Comparison of ENCODE assay signal across 8 cellular contexts in genomic region chr3:122563717-122564025, GRCh38. TPM values are rescaled to one million over a fixed set of nuclear protein-coding genes. Genes with fewer than 3 reads are reported as not detected.
DNase-seq lines count a peak whose midpoint lies in the region; ATAC-seq and TF ChIP-seq lines count a peak whose summit lies in the region.

No MANE protein-coding gene starts in this region.

- H3K27me3 ChIP-seq in colonic mucosa = no peaks in the 10 kb centered on the region

- TF ChIP-seq CTCF in colonic mucosa (IDR thresholded peaks at IDR 0.05) = no peak
- TF ChIP-seq CTCF in omental fat pad (IDR thresholded peaks at IDR 0.05) = no peak

- H3K27ac ChIP-seq in colonic mucosa (peak overlapping the region; percentile 94), mesodermal cell (ENCODE audit: low read depth, low read length, severe bottlenecking) (no peak overlapping the region), urinary bladder (ENCODE audit: low read depth) (peak overlapping the region; percentile 73)

- intact Hi-C loops in colonic mucosa (cut with DNase I) (no loop called here), posterior cingulate gyrus (cut with DNase I) (no loop called here)

- 82 to 96% methylated on average over 2 to 3 of the region's 5 CpGs for WGBS in mesodermal cell (ENCODE audit: insufficient coverage in 2 of 2), 2 experiments
- 34% methylated on average over 5 of the region's 5 CpGs for whole genome bisulfite sequencing in urinary bladder

- H3K9me3 ChIP-seq in colonic mucosa (no peaks in the 10 kb centered on the region), mesodermal cell (ENCODE audit: control insufficient read depth, low read length) (no peaks in the 10 kb centered on the region)

- H3K4me3 ChIP-seq in colonic mucosa (peak overlapping the region; percentile 66), mesodermal cell (ENCODE audit: extremely low read depth, insufficient read depth, low read length, poor library complexity, severe bottlenecking) (peak overlapping the region; percentile 46), urinary bladder (ENCODE audit: low read depth, low read length) (peak overlapping the region; percentile 81)

- H3K36me3 ChIP-seq in colonic mucosa (peaks cover 7% of the 10 kb centered on the region), mesodermal cell (ENCODE audit: control insufficient read depth, insufficient read depth, low read length) (no peaks in the 10 kb centered on the region), urinary bladder (ENCODE audit: insufficient read depth) (no peaks in the 10 kb centered on the region)

- H3K4me1 ChIP-seq in colonic mucosa = no peaks in the 10 kb centered on the region
- peaks cover 5% of the 10 kb centered on the region for H3K4me1 ChIP-seq in mesodermal cell (ENCODE audit: control insufficient read depth, insufficient read depth, low read length, poor library complexity, severe bottlenecking)
- peaks cover 5% of the 10 kb centered on the region for H3K4me1 ChIP-seq in urinary bladder (ENCODE audit: insufficient read depth)

- ATAC-seq in GM19372 (IDR thresholded peaks at IDR 0.05; ENCODE audit: low read depth, unreplicated experiment) (peak; percentile 4), omental fat pad (ENCODE audit: low FRiP score) (no peak)

- peak overlapping the region; percentile 76 to 94 for H3K9ac ChIP-seq in colonic mucosa (ENCODE audit: low read depth in 2 of 2, low read length in 2 of 2)

- DNase-seq in A172 (ENCODE audit: low spot score) = peak; percentile 13
- DNase-seq in RPMI8226 = peak; percentile 17
- peak; percentile 29 for DNase-seq in colonic mucosa
- DNase-seq in posterior cingulate gyrus = no peak
- DNase-seq in omental fat pad (ENCODE audit: low spot score) = no peak

RNA-seq across cellular contexts. Expression of gene PARP9, which starts 0.4 kb away (rescaled TPM):
- 20.6 and 22.8 TPM in 2 replicates for total RNA-seq in A172 (2014; rRNA removed; shearing (Covaris generic))
- total RNA-seq in colonic mucosa (10 to 100 TPM; 20.2 to 28.0 TPM), urinary bladder (30.1 TPM), omental fat pad (10 to 100 TPM; 19.0 to 84.0 (median 26.1) TPM)
- polyA plus RNA-seq in mesodermal cell (2013, experiment 1 of 2) = 1.5 TPM
- polyA plus RNA-seq in mesodermal cell (2013, experiment 2 of 2) = 1.3 TPM
- 24.1 TPM for polyA plus RNA-seq in urinary bladder

RNA-seq across cellular contexts. Expression of gene DTX3L, which starts 0.5 kb away (rescaled TPM):
- 26.1 and 26.3 TPM in 2 replicates for total RNA-seq in A172 (2014; rRNA removed; shearing (Covaris generic))
- total RNA-seq in colonic mucosa = 10 to 100 TPM; 44.0 to 46.4 TPM
- 1.6 TPM for polyA plus RNA-seq in mesodermal cell (2013, experiment 1 of 2)
- polyA plus RNA-seq in mesodermal cell (2013, experiment 2 of 2) = 1.6 TPM
- 31.7 TPM for total RNA-seq in urinary bladder
- polyA plus RNA-seq in urinary bladder = 12.8 TPM
- 10 to 100 TPM; 24.0 to 60.2 (median 38.0) TPM for total RNA-seq in omental fat pad

RNA-seq across cellular contexts. Expression of gene PARP15, which starts 13.8 kb away (rescaled TPM):
- total RNA-seq in A172 (2014; rRNA removed; shearing (Covaris generic)) = not detected in 2 replicates
- total RNA-seq in colonic mucosa (1 to 10 TPM in 1 of 2 donors, under 1 TPM in 1; 0.74 to 1.1 TPM), urinary bladder (1.3 TPM), omental fat pad (1 to 10 TPM; 3.3 to 6.8 (median 4.2) TPM)
- not detected for polyA plus RNA-seq in mesodermal cell (2013, experiment 1 of 2)
- not detected for polyA plus RNA-seq in mesodermal cell (2013, experiment 2 of 2)
- polyA plus RNA-seq in urinary bladder = 0.73 TPM

RNA-seq across cellular contexts. Expression of gene KPNA1, which starts 48.9 kb away (rescaled TPM):
- 23.8 and 30.6 TPM in 2 replicates for total RNA-seq in A172 (2014; rRNA removed; shearing (Covaris generic))
- total RNA-seq in colonic mucosa = 10 to 100 TPM; 47.4 to 60.4 TPM
- polyA plus RNA-seq in mesodermal cell (2013, experiment 1 of 2) = 84.0 TPM
- polyA plus RNA-seq in mesodermal cell (2013, experiment 2 of 2) = 76.6 TPM
- total RNA-seq in urinary bladder = 38.0 TPM
- polyA plus RNA-seq in urinary bladder = 22.5 TPM
- 10 to 100 TPM; 31.1 to 60.8 (median 46.7) TPM for total RNA-seq in omental fat pad

Comparison
In these comparisons a context has a peak if more than half of its experiments do, and no peak if none do; other contexts are left out.
1. DNase-seq: peak in A172 (single experiment), RPMI8226 (single experiment) and colonic mucosa (single experiment); none in posterior cingulate gyrus (0 of 10) and omental fat pad (single experiment).
2. Peak in every context shown above with its lines, with median percentiles within 50 percentile points of each other: H3K4me3 ChIP-seq.